In the genomic region with DNA sequence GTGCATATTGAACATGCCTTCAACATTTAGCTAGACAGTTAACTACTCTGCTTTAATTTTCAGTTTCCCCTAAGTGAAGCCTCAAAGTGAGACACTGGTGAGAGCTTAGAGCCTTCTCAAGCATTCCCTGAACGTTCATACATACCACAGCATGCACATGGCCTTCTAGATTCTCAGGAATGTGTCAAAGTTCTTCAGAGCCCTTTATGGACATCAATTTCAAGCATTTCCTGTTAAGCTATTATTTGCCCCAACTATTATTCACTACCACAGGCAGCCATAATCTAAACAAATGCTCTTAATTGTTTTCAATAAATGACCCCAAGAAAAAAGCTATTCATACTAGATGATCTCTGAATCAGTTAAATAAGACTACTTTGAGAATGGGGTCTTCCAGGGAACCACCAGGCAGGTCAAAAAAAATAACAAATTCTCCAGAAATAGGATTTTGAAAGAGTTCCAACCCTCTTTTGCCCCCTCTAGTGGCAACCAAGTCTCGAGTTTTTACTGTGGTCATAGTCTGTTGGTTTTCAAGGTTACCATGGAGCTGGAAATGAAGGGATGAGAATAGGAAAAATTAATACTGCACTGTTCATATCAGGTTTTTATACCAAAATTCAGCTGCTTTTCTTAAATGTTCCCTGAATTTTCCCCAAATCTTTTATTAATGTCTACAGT, we compare ENCODE assay signal across 1 cellular context.
TF ChIP-seq lines count a peak whose summit lies in the region.

No MANE protein-coding gene starts in this region.

TF ChIP-seq in liver, 16 proteins besides CTCF, POLR2A, EP300 and RAD21 (continued from another document):
- TF ChIP-seq, protein P1, sequence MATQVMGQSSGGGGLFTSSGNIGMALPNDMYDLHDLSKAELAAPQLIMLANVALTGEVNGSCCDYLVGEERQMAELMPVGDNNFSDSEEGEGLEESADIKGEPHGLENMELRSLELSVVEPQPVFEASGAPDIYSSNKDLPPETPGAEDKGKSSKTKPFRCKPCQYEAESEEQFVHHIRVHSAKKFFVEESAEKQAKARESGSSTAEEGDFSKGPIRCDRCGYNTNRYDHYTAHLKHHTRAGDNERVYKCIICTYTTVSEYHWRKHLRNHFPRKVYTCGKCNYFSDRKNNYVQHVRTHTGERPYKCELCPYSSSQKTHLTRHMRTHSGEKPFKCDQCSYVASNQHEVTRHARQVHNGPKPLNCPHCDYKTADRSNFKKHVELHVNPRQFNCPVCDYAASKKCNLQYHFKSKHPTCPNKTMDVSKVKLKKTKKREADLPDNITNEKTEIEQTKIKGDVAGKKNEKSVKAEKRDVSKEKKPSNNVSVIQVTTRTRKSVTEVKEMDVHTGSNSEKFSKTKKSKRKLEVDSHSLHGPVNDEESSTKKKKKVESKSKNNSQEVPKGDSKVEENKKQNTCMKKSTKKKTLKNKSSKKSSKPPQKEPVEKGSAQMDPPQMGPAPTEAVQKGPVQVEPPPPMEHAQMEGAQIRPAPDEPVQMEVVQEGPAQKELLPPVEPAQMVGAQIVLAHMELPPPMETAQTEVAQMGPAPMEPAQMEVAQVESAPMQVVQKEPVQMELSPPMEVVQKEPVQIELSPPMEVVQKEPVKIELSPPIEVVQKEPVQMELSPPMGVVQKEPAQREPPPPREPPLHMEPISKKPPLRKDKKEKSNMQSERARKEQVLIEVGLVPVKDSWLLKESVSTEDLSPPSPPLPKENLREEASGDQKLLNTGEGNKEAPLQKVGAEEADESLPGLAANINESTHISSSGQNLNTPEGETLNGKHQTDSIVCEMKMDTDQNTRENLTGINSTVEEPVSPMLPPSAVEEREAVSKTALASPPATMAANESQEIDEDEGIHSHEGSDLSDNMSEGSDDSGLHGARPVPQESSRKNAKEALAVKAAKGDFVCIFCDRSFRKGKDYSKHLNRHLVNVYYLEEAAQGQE (IDR thresholded peaks at IDR 0.05): no peak
- no peak for TF ChIP-seq TAF1 (conservative IDR thresholded peaks at IDR 0.05)
